In genomic region chr10:31942892-31943291, GRCh38 we compare ENCODE assay signal across 25 cellular contexts. TPM values are rescaled to one million over a fixed set of nuclear protein-coding genes. Genes with fewer than 3 reads are reported as not detected.
DNase-seq lines count a peak whose midpoint lies in the region; ATAC-seq, FAIRE-seq and TF ChIP-seq lines count a peak whose summit lies in the region.
"Had no signal": no experiment of that assay in that cellular context is flagged by ENCODE, and none has a peak within 500 bp of the region (broad histone marks: within the 10 kb centered on the region; RNA-seq: fewer than 3 reads in every experiment).

No MANE protein-coding gene starts in this region.

- peaks cover 16% of the 10 kb centered on the region for H3K4me1 Mint-ChIP-seq in activated naive CD8-positive, alpha-beta T cell treated with anti-CD3 and anti-CD28 coated beads for 36 hours

- TF ChIP-seq RAD21 in A549 (conservative IDR thresholded peaks at IDR 0.05 in 1 of 2, IDR thresholded peaks at IDR 0.05 in 1 of 2): no peak; a peak in 1 of 5 replicates

- 11% methylated on average over 4 of the region's 4 CpGs for WGBS in A549 (ENCODE audit: missing lambda C conversion rate)

- H3K4me3 ChIP-seq in A549 (no peak overlapping the region), OCI-LY1 (ENCODE audit: low read depth, low read length, poor library complexity, severe bottlenecking) (no peak overlapping the region), epithelial cell of esophagus (ENCODE audit: low read length) (no peak overlapping the region), mucosa of descending colon (no peak overlapping the region), MG63 (no peak overlapping the region), WERI-Rb-1 (ENCODE audit: low read depth, low read length) (no peak overlapping the region)
- H3K4me3 ChIP-seq: adrenal gland, GM23338, K562 had no signal

- FAIRE-seq in A549 (lab: Jason Lieb, UNC): no peak
- FAIRE-seq: K562 had no signal

- no peaks in the 10 kb centered on the region for H3K27me3 ChIP-seq in OCI-LY1 (ENCODE audit: insufficient read depth, low read length)
- no peaks in the 10 kb centered on the region for H3K27me3 ChIP-seq in MG63
- no peaks in the 10 kb centered on the region for H3K27me3 ChIP-seq in WERI-Rb-1 (ENCODE audit: insufficient read depth, low read depth, severe bottlenecking)
- H3K27me3 ChIP-seq: adrenal gland, neutrophil had no signal

- H3K4me2 ChIP-seq in A549: peak overlapping the region; percentile 72
- H3K4me2 ChIP-seq in OCI-LY1 (ENCODE audit: low read length): no peak overlapping the region
- H3K4me2 ChIP-seq: GM23338 had no signal

- POLR2A ChIA-PET in A549 (lab: Yijun Ruan, JAX): interaction anchor here (1.4 kb wide), 1 partner anchor 14 kb away, joined by 7 read pairs; no protein-coding TSS in a partner anchor

- H4K20me1 ChIP-seq in OCI-LY1 (ENCODE audit: insufficient read depth, low read length): no peaks in the 10 kb centered on the region

- H3K36me3 Mint-ChIP-seq in activated naive CD8-positive, alpha-beta T cell treated with anti-CD3 and anti-CD28 coated beads for 36 hours: no peaks in the 10 kb centered on the region
- H3K36me3 Mint-ChIP-seq: activated CD8-positive, alpha-beta memory T cell treated with anti-CD3 and anti-CD28 coated beads, Interleukin-2, amount 10 ng/mL, durations not matched to agents 7 days and 5 days; CD4-positive, alpha-beta memory T cell; naive B cell had no signal

- H3K27ac ChIP-seq in A549 (peak overlapping the region; percentile 83 to 92), OCI-LY1 (ENCODE audit: low read depth, low read length, poor library complexity, severe bottlenecking) (no peak overlapping the region), WERI-Rb-1 (no peak overlapping the region)
- H3K27ac ChIP-seq: neutrophil had no signal

- H3K27me3 Mint-ChIP-seq in activated naive CD8-positive, alpha-beta T cell treated with anti-CD3 and anti-CD28 coated beads for 36 hours: no peaks in the 10 kb centered on the region
- H3K27me3 Mint-ChIP-seq: CD4-positive, alpha-beta memory T cell; naive B cell had no signal

- peaks cover 4% of the 10 kb centered on the region; the same call in 1 of the 2 replicates for H3F3A ChIP-seq in OCI-LY1 (ENCODE audit: insufficient read depth, low read length)

- no peak overlapping the region for H3K4me3 Mint-ChIP-seq in activated naive CD8-positive, alpha-beta T cell treated with anti-CD3 and anti-CD28 coated beads for 36 hours
- H3K4me3 Mint-ChIP-seq: activated CD4-positive, alpha-beta T cell treated with anti-CD3 and anti-CD28 coated beads, Interleukin-2, amount 10 ng/mL, durations not matched to agents 24 days and 14 days; activated CD8-positive, alpha-beta memory T cell treated with anti-CD3 and anti-CD28 coated beads, Interleukin-2, amount 10 ng/mL, durations not matched to agents 7 days and 5 days; activated T-cell treated with anti-CD3 and anti-CD28 coated beads, Interleukin-2, amount 50 U/mL, for 72 hours; CD4-positive, alpha-beta memory T cell; GM23338; naive B cell had no signal

- H3K36me3 ChIP-seq in OCI-LY1 (ENCODE audit: insufficient read depth, low read length) (no peaks in the 10 kb centered on the region), mucosa of descending colon (ENCODE audit: low read depth) (no peaks in the 10 kb centered on the region), MG63 (no peaks in the 10 kb centered on the region), WERI-Rb-1 (no peaks in the 10 kb centered on the region)
- H3K36me3 ChIP-seq: adrenal gland, neutrophil had no signal

- no peak overlapping the region for H3K27ac Mint-ChIP-seq in activated naive CD8-positive, alpha-beta T cell treated with anti-CD3 and anti-CD28 coated beads for 36 hours
- H3K27ac Mint-ChIP-seq: activated CD4-positive, alpha-beta T cell treated with anti-CD3 and anti-CD28 coated beads, Interleukin-2, amount 10 ng/mL, durations not matched to agents 24 days and 14 days; activated CD8-positive, alpha-beta memory T cell treated with anti-CD3 and anti-CD28 coated beads, Interleukin-2, amount 10 ng/mL, durations not matched to agents 7 days and 5 days; activated T-cell treated with anti-CD3 and anti-CD28 coated beads, Interleukin-2, amount 50 U/mL, for 72 hours; CD4-positive, alpha-beta memory T cell; GM23338; naive B cell had no signal

- ATAC-seq in A549 (no peak), mucosa of descending colon (peak; percentile 69)
- ATAC-seq: activated CD8-positive, alpha-beta memory T cell treated with anti-CD3 and anti-CD28 coated beads, Interleukin-2, amount 10 ng/mL, durations not matched to agents 7 days and 5 days; activated T-cell treated with anti-CD3 and anti-CD28 coated beads, Interleukin-2, amount 50 U/mL, for 72 hours; GM23338; K562; stimulated activated naive CD8-positive, alpha-beta T cell treated with anti-CD3 and anti-CD28 coated beads, Interleukin-15, Interleukin-2, amounts not matched to agents 100 U/mL and 50 U/mL, for 24 hours had no signal

- CTCF ChIA-PET in A549 (lab: Yijun Ruan, JAX): interaction anchor here (1.1 to 11.3 kb wide), 3 partner anchors 62 to 105 kb away, joined by 3 to 136 read pairs (median 5); no protein-coding TSS in a partner anchor

- no peaks in the 10 kb centered on the region for H3K9me3 ChIP-seq in A549
- H3K9me3 ChIP-seq in OCI-LY1 (ENCODE audit: low read length): no peaks in the 10 kb centered on the region
- H3K9me3 ChIP-seq in mucosa of descending colon: no peaks in the 10 kb centered on the region
- H3K9me3 ChIP-seq in MG63: no peaks in the 10 kb centered on the region
- H3K9me3 ChIP-seq in WERI-Rb-1 (ENCODE audit: severe bottlenecking): no peaks in the 10 kb centered on the region
- H3K9me3 ChIP-seq: adrenal gland, neutrophil had no signal

- peak overlapping the region; percentile 72; the same call in 1 of the 2 replicates for H2AFZ ChIP-seq in OCI-LY1 (ENCODE audit: low read length)
- H2AFZ ChIP-seq: GM23338 had no signal

- no peak for TF ChIP-seq CTCF in A549 (IDR thresholded peaks at IDR 0.05)
- no peak for TF ChIP-seq CTCF in OCI-LY1 (IDR thresholded peaks at IDR 0.05; ENCODE audit: low read length)
- TF ChIP-seq CTCF in epithelial cell of esophagus (IDR thresholded peaks at IDR 0.05; ENCODE audit: insufficient read depth, low read depth, low read length, missing control alignments): no peak
- TF ChIP-seq CTCF in mucosa of descending colon (IDR thresholded peaks at IDR 0.05): no peak
- no peak for TF ChIP-seq CTCF in WERI-Rb-1 (IDR thresholded peaks at IDR 0.05; ENCODE audit: low read depth, low read length)

- no peaks in the 10 kb centered on the region for H3K9me2 ChIP-seq in OCI-LY1 (ENCODE audit: low read depth, low read length)

- H3K9ac ChIP-seq in OCI-LY1 (ENCODE audit: low read length): no peak overlapping the region

- H3K9me3 Mint-ChIP-seq in activated naive CD8-positive, alpha-beta T cell treated with anti-CD3 and anti-CD28 coated beads for 36 hours: no peaks in the 10 kb centered on the region
- H3K9me3 Mint-ChIP-seq: activated CD4-positive, alpha-beta T cell treated with anti-CD3 and anti-CD28 coated beads, Interleukin-2, amount 10 ng/mL, durations not matched to agents 24 days and 14 days; activated T-cell treated with anti-CD3 and anti-CD28 coated beads, Interleukin-2, amount 50 U/mL, for 72 hours; CD4-positive, alpha-beta memory T cell; GM23338; naive B cell had no signal

- TF ChIP-seq POLR2A in A549 (IDR thresholded peaks at IDR 0.05; ENCODE audit: low read length): no peak

- H3K4me1 ChIP-seq in A549 (peaks cover 92% of the 10 kb centered on the region), OCI-LY1 (ENCODE audit: insufficient read depth, low read length, severe bottlenecking) (peaks cover 38% of the 10 kb centered on the region), mucosa of descending colon (ENCODE audit: low read depth) (peaks cover 5% of the 10 kb centered on the region)

- H3K79me2 ChIP-seq in OCI-LY1 (ENCODE audit: insufficient read depth, low read length): no peaks in the 10 kb centered on the region

- intact Hi-C loops in mucosa of descending colon (cut with DNase I, micrococcal nuclease): no loop called here

- DNase-seq in A549 (ENCODE audit: low read depth in 1 of 2, low spot score in 1 of 2): peak in 1 of 2 experiments; percentile 77
- peak; percentile 65 for DNase-seq in epithelial cell of esophagus (ENCODE audit: low read depth)
- peak in 1 of 3 donors; percentile 60 for DNase-seq in mucosa of descending colon
- no peak for DNase-seq in MG63
- no peak for DNase-seq in anterior cingulate cortex (lab: John Stamatoyannopoulos, UW)
- no peak for DNase-seq in WERI-Rb-1
- DNase-seq in activated naive CD8-positive, alpha-beta T cell treated with anti-CD3 and anti-CD28 coated beads for 36 hours: no peak
- DNase-seq: activated CD4-positive, alpha-beta T cell treated with anti-CD3 and anti-CD28 coated beads, Interleukin-2, amount 10 ng/mL, durations not matched to agents 24 days and 14 days; activated CD8-positive, alpha-beta memory T cell treated with anti-CD3 and anti-CD28 coated beads, Interleukin-2, amount 10 ng/mL, durations not matched to agents 7 days and 5 days; activated naive CD4-positive, alpha-beta T cell treated with Interleukin-2 at 50 U/mL for 16 hours; activated T-cell treated with anti-CD3 and anti-CD28 coated beads, Interleukin-2, amount 50 U/mL, for 72 hours; CD4-positive, alpha-beta memory T cell; effector CD8-positive, alpha-beta T cell; erythroblast; naive B cell; NCI-H1436; NCI-H2081 treated with DMSO at 0.1 percent for 48 hours; NCI-H345; NCI-H774; stimulated activated naive CD8-positive, alpha-beta T cell treated with anti-CD3 and anti-CD28 coated beads, Interleukin-15, Interleukin-2, amounts not matched to agents 100 U/mL and 50 U/mL, for 24 hours had no signal

- peak; percentile 49 to 83; a peak in 3 of 5 replicates for TF ChIP-seq EP300 in A549 (IDR thresholded peaks at IDR 0.05)

TF ChIP-seq in A549, 52 proteins besides CTCF, POLR2A, EP300 and RAD21 (continues in another document):
- TF ChIP-seq E2F6 (IDR thresholded peaks at IDR 0.05; ENCODE audit: borderline replicate concordance, low read depth) (no peak), ZNF302 (CRISPR knock-in tag; IDR thresholded peaks at IDR 0.05) (no peak), PHF8 (IDR thresholded peaks at IDR 0.05; ENCODE audit: borderline replicate concordance, low read depth) (no peak)

RNA-seq across cellular contexts. Expression of gene ARHGAP12, which starts 14.3 kb away (rescaled TPM):
- polyA plus RNA-seq in A549 (2011; rRNA removed) (39.0 and 49.3 TPM in 2 replicates), A549 (2017; fragmentation: RNase III; extraction: RNeasy Plus Mini Kit Qiagen cat#74134 plus additional on column Dnase treatment) (22.1 to 26.9 TPM (median 24.8 TPM) in 3 replicates)
- 6.3 and 7.7 TPM in 2 replicates for polyA plus RNA-seq in A549 (2012; cell fraction: cytosol; rRNA removed)
- polyA plus RNA-seq in A549 (2012; cell fraction: nucleus; rRNA removed): 6.2 and 12.8 TPM in 2 replicates
- 32.2 and 32.4 TPM in 2 replicates for polyA minus RNA-seq in A549 (2011; rRNA and poly(A)+ RNA removed)
- 10 to 100 TPM; 37.2 to 44.4 (median 44.3) TPM for total RNA-seq in mucosa of descending colon
- 18.0 and 34.1 TPM in 2 replicates for total RNA-seq in MG63 (2014; rRNA removed; shearing (Covaris generic); ENCODE audit: low replicate concordance)
- 1 to 10 TPM; 2.8 to 3.4 TPM for total RNA-seq in activated naive CD8-positive, alpha-beta T cell treated with anti-CD3 and anti-CD28 coated beads for 36 hours

Comparison
In these comparisons a context has a peak if more than half of its experiments do, and no peak if none do; other contexts are left out.
1. H3K27ac ChIP-seq: peak in A549 (2 of 2); none in OCI-LY1 (single experiment) and WERI-Rb-1 (single experiment).